Comparison of ENCODE assay signal across 20 cellular contexts in genomic region chr12:93101367-93101766, GRCh38.
DNase-seq lines count a peak whose midpoint lies in the region; ATAC-seq and TF ChIP-seq lines count a peak whose summit lies in the region.
"Had no signal": no experiment of that assay in that cellular context is flagged by ENCODE, and none has a peak within 500 bp of the region (broad histone marks: within the 10 kb centered on the region; RNA-seq: fewer than 3 reads in every experiment).

No MANE protein-coding gene starts in this region.

- H3K4me1 ChIP-seq in esophagus muscularis mucosa (peaks cover 11 to 39% (median 24%) of the 10 kb centered on the region in 4 donors), upper lobe of right lung (no peaks in the 10 kb centered on the region), body of pancreas (no peaks in the 10 kb centered on the region)

- ATAC-seq in upper lobe of right lung (no peak), HG02885 (IDR thresholded peaks at IDR 0.05; ENCODE audit: poor library complexity, unreplicated experiment) (no peak), body of pancreas (no peak)
- ATAC-seq: GM12878 had no signal

- H3K9me3 ChIP-seq in esophagus muscularis mucosa (no peaks in the 10 kb centered on the region), upper lobe of right lung (no peaks in the 10 kb centered on the region), body of pancreas (no peaks in the 10 kb centered on the region)
- H3K9me3 ChIP-seq: BE2C; BLaER1 treated with 17β-estradiol and CSF1 and Interleukin-3, amounts not matched to agents 10 nM and 100 nM had no signal

- TF ChIP-seq EP300 in esophagus muscularis mucosa (IDR thresholded peaks at IDR 0.05) = no peak

- DNase-seq in esophagus muscularis mucosa (ENCODE audit: extremely low spot score) (no peak), upper lobe of right lung (no peak), body of pancreas (no peak)
- DNase-seq: AML-193; BE2C; CD4-positive, alpha-beta T cell; CD8-positive, alpha-beta memory T cell; DMS 273 treated with DMSO at 0.1 percent for 48 hours; DMS79; EL; GDM1; H7; HCEC 1CT had no signal

- intact Hi-C loops in esophagus muscularis mucosa (cut with DNase I) (no loop called here), upper lobe of right lung (cut with DNase I) (no loop called here), body of pancreas (cut with DNase I) (no loop called here)

- H3K27me3 Mint-ChIP-seq in nephron (ENCODE audit: low read depth) = no peaks in the 10 kb centered on the region
- H3K27me3 Mint-ChIP-seq: CD4-positive, alpha-beta T cell; CD8-positive, alpha-beta memory T cell had no signal

- WGBS in esophagus muscularis mucosa = 87% methylated on average over 4 of the region's 4 CpGs
- WGBS in body of pancreas, 2 donors = 77 to 86% methylated on average over 4 of the region's 4 CpGs

- H3K36me3 Mint-ChIP-seq in nephron (ENCODE audit: low read depth) = no peaks in the 10 kb centered on the region
- H3K36me3 Mint-ChIP-seq: CD14-positive monocyte; CD8-positive, alpha-beta memory T cell had no signal

- peaks cover 16% of the 10 kb centered on the region for H3K4me1 Mint-ChIP-seq in nephron

- H3K9me3 Mint-ChIP-seq in nephron = no peaks in the 10 kb centered on the region
- H3K9me3 Mint-ChIP-seq: CD14-positive monocyte; CD4-positive, alpha-beta T cell; CD8-positive, alpha-beta memory T cell had no signal

- peak overlapping the region in 2 of 3 experiments; percentile 24 to 94 for H3K27ac Mint-ChIP-seq in nephron
- H3K27ac Mint-ChIP-seq: CD14-positive monocyte; CD4-positive, alpha-beta T cell; CD8-positive, alpha-beta memory T cell had no signal

- H3K27ac ChIP-seq in VCaP (peak overlapping the region; percentile 43; the same call in 1 of the 2 replicates), esophagus muscularis mucosa (replicated peaks in 1 of 4) (peak overlapping the region; percentile 72 to 85 (median 77)), upper lobe of right lung (no peak overlapping the region), body of pancreas (no peak overlapping the region)
- H3K27ac ChIP-seq: BLaER1 treated with 17β-estradiol and CSF1 and Interleukin-3, amounts not matched to agents 10 nM and 100 nM; GM23248 had no signal

- no peak for TF ChIP-seq POLR2A in esophagus muscularis mucosa (IDR thresholded peaks at IDR 0.05; ENCODE audit: low read depth)
- TF ChIP-seq POLR2A in body of pancreas (IDR thresholded peaks at IDR 0.05) = no peak

- no peaks in the 10 kb centered on the region for H3K27me3 ChIP-seq in esophagus muscularis mucosa
- H3K27me3 ChIP-seq in upper lobe of right lung = no peaks in the 10 kb centered on the region
- H3K27me3 ChIP-seq in body of pancreas = no peaks in the 10 kb centered on the region
- H3K27me3 ChIP-seq: BLaER1 treated with 17β-estradiol and CSF1 and Interleukin-3, amounts not matched to agents 10 nM and 100 nM had no signal

- TF ChIP-seq CTCF in VCaP (conservative IDR thresholded peaks at IDR 0.05) (no peak), esophagus muscularis mucosa (IDR thresholded peaks at IDR 0.05) (no peak), nephron (IDR thresholded peaks at IDR 0.05; ENCODE audit: unreplicated experiment in 3 of 3) (no peak), upper lobe of right lung (IDR thresholded peaks at IDR 0.05) (no peak), body of pancreas (IDR thresholded peaks at IDR 0.05) (no peak)

- H3K4me3 Mint-ChIP-seq in nephron = no peak overlapping the region
- H3K4me3 Mint-ChIP-seq: CD14-positive monocyte; CD4-positive, alpha-beta T cell; CD8-positive, alpha-beta memory T cell had no signal

- no peaks in the 10 kb centered on the region for H3K36me3 ChIP-seq in esophagus muscularis mucosa
- H3K36me3 ChIP-seq in upper lobe of right lung = no peaks in the 10 kb centered on the region
- H3K36me3 ChIP-seq in body of pancreas (replicated peaks in 1 of 2; ENCODE audit: insufficient read depth in 1 of 2, low read depth in 2 of 2) = no peaks in the 10 kb centered on the region
- H3K36me3 ChIP-seq: BE2C; BLaER1 treated with 17β-estradiol and CSF1 and Interleukin-3, amounts not matched to agents 10 nM and 100 nM had no signal

- no peak overlapping the region for H3K4me3 ChIP-seq in esophagus muscularis mucosa
- no peak overlapping the region for H3K4me3 ChIP-seq in upper lobe of right lung
- no peak overlapping the region for H3K4me3 ChIP-seq in body of pancreas
- H3K4me3 ChIP-seq: BLaER1 treated with 17β-estradiol and CSF1 and Interleukin-3, amounts not matched to agents 10 nM and 100 nM; GM12878; GM23248 had no signal

Comparison
In these comparisons a context has a peak if more than half of its experiments do, and no peak if none do; other contexts are left out.
1. H3K27ac ChIP-seq: peak in VCaP (single experiment) and esophagus muscularis mucosa (4 of 4); none in upper lobe of right lung (single experiment) and body of pancreas (0 of 4).